ENCODE assay signal across 1 cellular context in genomic region chr6:11179978-11180303, GRCh38.
TF ChIP-seq lines count a peak whose summit lies in the region.

No MANE protein-coding gene starts in this region.

TF ChIP-seq in GM12878, 131 proteins besides CTCF, POLR2A, EP300 and RAD21:
- TF ChIP-seq NKRF (conservative IDR thresholded peaks at IDR 0.05) (no peak), TCF7 (IDR thresholded peaks at IDR 0.05; ENCODE audit: borderline replicate concordance) (no peak), ASH2L (IDR thresholded peaks at IDR 0.05; ENCODE audit: borderline replicate concordance, low read depth) (no peak), SP1 (IDR thresholded peaks at IDR 0.05; ENCODE audit: low read depth, low read length) (no peak), JUNB (IDR thresholded peaks at IDR 0.05) (no peak), HDAC6 (IDR thresholded peaks at IDR 0.05; ENCODE audit: unreplicated experiment) (no peak), FOS (IDR thresholded peaks at IDR 0.05; ENCODE audit: borderline replicate concordance, extremely low read depth, insufficient read length) (no peak), ZNF687 (IDR thresholded peaks at IDR 0.05) (no peak), SPI1 (IDR thresholded peaks at IDR 0.05; ENCODE audit: borderline replicate concordance, insufficient read depth, low read depth, low read length) (no peak), ZNF274 (IDR thresholded peaks at IDR 0.05; ENCODE audit: insufficient read depth, insufficient read length) (no peak), BMI1 (IDR thresholded peaks at IDR 0.05; ENCODE audit: borderline replicate concordance) (no peak), LARP7 (IDR thresholded peaks at IDR 0.05) (no peak), KAT2A (conservative IDR thresholded peaks at IDR 0.05; ENCODE audit: control insufficient read depth, low read depth, low read length) (no peak)
